Comparison of ENCODE assay signal across 16 cellular contexts in the genomic region with DNA sequence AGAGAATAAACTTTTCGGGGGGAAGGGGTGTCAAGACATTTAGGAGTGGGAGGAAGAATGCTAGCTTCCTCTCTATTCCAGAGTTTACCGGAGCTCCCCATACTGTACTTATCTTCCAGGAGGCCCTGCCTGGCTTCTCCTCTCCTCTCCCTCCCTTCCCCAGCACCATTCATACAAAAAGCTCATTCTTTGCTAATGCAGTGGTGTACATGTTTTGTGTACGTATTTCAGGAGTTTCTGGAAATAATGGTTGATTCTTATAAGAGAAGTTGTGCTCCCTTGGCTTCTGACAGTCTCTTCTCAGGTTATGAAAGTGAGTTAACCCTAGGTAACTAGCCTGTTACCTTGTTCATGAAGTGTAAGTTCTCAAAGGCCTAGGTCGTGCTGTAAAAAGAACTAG. TPM values are rescaled to one million over a fixed set of nuclear protein-coding genes. Genes with fewer than 3 reads are reported as not detected.
DNase-seq lines count a peak whose midpoint lies in the region; TF ChIP-seq lines count a peak whose summit lies in the region.
"Had no signal": no experiment of that assay in that cellular context is flagged by ENCODE, and none has a peak within 500 bp of the region (broad histone marks: within the 10 kb centered on the region; RNA-seq: fewer than 3 reads in every experiment).

No MANE protein-coding gene starts in this region.

- DNase-seq in T-helper 2 cell treated with Interferon-gamma antibody and Interleukin-4, amounts not matched to agents 5 μg/mL and 100 μg/mL, for 36 hours (ENCODE audit: low spot score): no peak
- DNase-seq in T-helper 2 cell (no peak), pons (ENCODE audit: low spot score) (peak; percentile 92), dermis blood vessel endothelial cell (no peak), HAP-1 (ENCODE audit: low spot score in 2 of 2) (no peak), Kasumi-1 (lab: John Stamatoyannopoulos, UW) (no peak)
- DNase-seq: DMS153, EL, NCI-H187 treated with DMSO at 0.1 percent for 48 hours, NCI-H2171, NCI-H774 had no signal

- intact Hi-C loops in dendritic cell treated with granulocyte-macrophage colony-stimulating factor and Interleukin-4, amounts not matched to agents 40 ng/mL and 50 ng/mL, for 4 days (cut with micrococcal nuclease): no loop called here

- H3K4me3 ChIP-seq in HEK293 (ENCODE audit: low read depth, low read length): no peak overlapping the region
- no peak overlapping the region for H3K4me3 ChIP-seq in HAP-1
- H3K4me3 ChIP-seq: BLaER1 had no signal

- peaks cover 41% of the 10 kb centered on the region for H3K4me1 Mint-ChIP-seq in T-helper 2 cell treated with Interferon-gamma antibody and Interleukin-4, amounts not matched to agents 5 μg/mL and 100 μg/mL, for 36 hours (ENCODE audit: low read depth)
- peaks cover 55% of the 10 kb centered on the region for H3K4me1 Mint-ChIP-seq in dendritic cell treated with granulocyte-macrophage colony-stimulating factor and Interleukin-4, amounts not matched to agents 40 ng/mL and 50 ng/mL, for 4 days (ENCODE audit: low read depth)

- H3K27ac Mint-ChIP-seq in T-helper 2 cell treated with Interferon-gamma antibody and Interleukin-4, amounts not matched to agents 5 μg/mL and 100 μg/mL, for 36 hours: peak overlapping the region; percentile 7
- H3K27ac Mint-ChIP-seq in dendritic cell treated with granulocyte-macrophage colony-stimulating factor and Interleukin-4, amounts not matched to agents 40 ng/mL and 50 ng/mL, for 4 days: peak overlapping the region; percentile 14

- H3K4me3 Mint-ChIP-seq in T-helper 2 cell treated with Interferon-gamma antibody and Interleukin-4, amounts not matched to agents 5 μg/mL and 100 μg/mL, for 36 hours: no peak overlapping the region
- H3K4me3 Mint-ChIP-seq in dendritic cell treated with granulocyte-macrophage colony-stimulating factor and Interleukin-4, amounts not matched to agents 40 ng/mL and 50 ng/mL, for 4 days: no peak overlapping the region

- H3K4me1 ChIP-seq in HEK293 (ENCODE audit: control insufficient read depth, insufficient read depth, low read length): peaks cover 37% of the 10 kb centered on the region
- H3K4me1 ChIP-seq in HAP-1: peaks cover 4% of the 10 kb centered on the region

- CTCF ChIA-PET in HEK293 (lab: Yijun Ruan, JAX): interaction anchor here (0.7 to 2.2 kb wide), 5 partner anchors 9 to 378 kb away, joined by 3 to 7 read pairs (median 5); partner anchors contain the start of gene PLEKHG2

- in situ Hi-C loops in HAP-1 (cut with MboI; ENCODE audit: low sequenced_read_pairs): no loop called here

- H3K27me3 Mint-ChIP-seq in T-helper 2 cell treated with Interferon-gamma antibody and Interleukin-4, amounts not matched to agents 5 μg/mL and 100 μg/mL, for 36 hours (ENCODE audit: low read depth): no peaks in the 10 kb centered on the region
- H3K27me3 Mint-ChIP-seq in dendritic cell treated with granulocyte-macrophage colony-stimulating factor and Interleukin-4, amounts not matched to agents 40 ng/mL and 50 ng/mL, for 4 days: no peaks in the 10 kb centered on the region

- H3K9me3 ChIP-seq in HEK293 (ENCODE audit: control insufficient read depth, insufficient read depth, low read depth, low read length): no peaks in the 10 kb centered on the region
- H3K9me3 ChIP-seq in HAP-1: no peaks in the 10 kb centered on the region
- H3K9me3 ChIP-seq: BLaER1 had no signal

- no peak for TF ChIP-seq CTCF in HEK293 (tag by site-specific recombination; IDR thresholded peaks at IDR 0.05)

- H3K27me3 ChIP-seq in HAP-1 (ENCODE audit: low read depth): no peaks in the 10 kb centered on the region
- H3K27me3 ChIP-seq: BLaER1 had no signal

- peaks cover 22% of the 10 kb centered on the region for H3K36me3 Mint-ChIP-seq in T-helper 2 cell treated with Interferon-gamma antibody and Interleukin-4, amounts not matched to agents 5 μg/mL and 100 μg/mL, for 36 hours (ENCODE audit: low read depth)
- peaks cover 74% of the 10 kb centered on the region for H3K36me3 Mint-ChIP-seq in dendritic cell treated with granulocyte-macrophage colony-stimulating factor and Interleukin-4, amounts not matched to agents 40 ng/mL and 50 ng/mL, for 4 days (ENCODE audit: low read depth)

- H3K27ac ChIP-seq in HEK293 (ENCODE audit: extremely low read depth, low read depth, low read length): no peak overlapping the region; the same call in 1 of the 2 replicates
- H3K27ac ChIP-seq: 22Rv1, BLaER1 had no signal

- H3K36me3 ChIP-seq in HEK293 (ENCODE audit: control insufficient read depth in 2 of 2, insufficient read depth in 1 of 2, low read length in 2 of 2) (peaks cover 90 to 95% of the 10 kb centered on the region in 2 experiments), HAP-1 (replicated peaks) (peaks cover 40% of the 10 kb centered on the region)

- no peaks in the 10 kb centered on the region for H3K9me3 Mint-ChIP-seq in T-helper 2 cell treated with Interferon-gamma antibody and Interleukin-4, amounts not matched to agents 5 μg/mL and 100 μg/mL, for 36 hours
- no peaks in the 10 kb centered on the region for H3K9me3 Mint-ChIP-seq in dendritic cell treated with granulocyte-macrophage colony-stimulating factor and Interleukin-4, amounts not matched to agents 40 ng/mL and 50 ng/mL, for 4 days

- POLR2A ChIA-PET in HEK293 (lab: Yijun Ruan, JAX): interaction anchor here (0.5 kb wide), 1 partner anchor 586 kb away, joined by 3 read pairs; no protein-coding TSS in a partner anchor

TF ChIP-seq in HEK293, 187 proteins besides CTCF, POLR2A, EP300 and RAD21:
- no peak for TF ChIP-seq ZNF354C (tag by site-specific recombination; IDR thresholded peaks at IDR 0.05; ENCODE audit: borderline replicate concordance, low read depth)
- TF ChIP-seq, protein P1, sequence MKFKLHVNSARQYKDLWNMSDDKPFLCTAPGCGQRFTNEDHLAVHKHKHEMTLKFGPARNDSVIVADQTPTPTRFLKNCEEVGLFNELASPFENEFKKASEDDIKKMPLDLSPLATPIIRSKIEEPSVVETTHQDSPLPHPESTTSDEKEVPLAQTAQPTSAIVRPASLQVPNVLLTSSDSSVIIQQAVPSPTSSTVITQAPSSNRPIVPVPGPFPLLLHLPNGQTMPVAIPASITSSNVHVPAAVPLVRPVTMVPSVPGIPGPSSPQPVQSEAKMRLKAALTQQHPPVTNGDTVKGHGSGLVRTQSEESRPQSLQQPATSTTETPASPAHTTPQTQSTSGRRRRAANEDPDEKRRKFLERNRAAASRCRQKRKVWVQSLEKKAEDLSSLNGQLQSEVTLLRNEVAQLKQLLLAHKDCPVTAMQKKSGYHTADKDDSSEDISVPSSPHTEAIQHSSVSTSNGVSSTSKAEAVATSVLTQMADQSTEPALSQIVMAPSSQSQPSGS (tag by site-specific recombination; IDR thresholded peaks at IDR 0.05; ENCODE audit: low read depth): no peak
- TF ChIP-seq ZNF600 (tag by site-specific recombination; IDR thresholded peaks at IDR 0.05): 0 out of 2 replicates have a peak, but pooled peaks have one; percentile 46
TF ChIP-seq in HEK293: peak in this region for 1.

RNA-seq across cellular contexts. Expression of gene SAMD4B, which starts 7.1 kb away (rescaled TPM):
- total RNA-seq in dermis blood vessel endothelial cell: 32.2 and 55.7 TPM in 2 replicates

RNA-seq across cellular contexts. Expression of gene GMFG, which starts 13.5 kb away (rescaled TPM):
- 89.9 and 196 TPM in 2 replicates for total RNA-seq in dermis blood vessel endothelial cell
- total RNA-seq: NCI-H460 had no signal

RNA-seq across cellular contexts. Expression of gene LRFN1, which starts 28.7 kb away (rescaled TPM):
- total RNA-seq in dermis blood vessel endothelial cell: 0.51 and 0.84 TPM in 2 replicates

RNA-seq across cellular contexts. Expression of gene PAF1, which starts 41.6 kb away (rescaled TPM):
- 29.5 and 34.2 TPM in 2 replicates for total RNA-seq in dermis blood vessel endothelial cell

RNA-seq across cellular contexts. Expression of gene MED29, which starts 41.9 kb away (rescaled TPM):
- 10.7 and 22.5 TPM in 2 replicates for total RNA-seq in dermis blood vessel endothelial cell
